Comparison of ENCODE assay signal across 1 cellular context in genomic region chr19:55259540-55260210, GRCh38.
TF ChIP-seq lines count a peak whose summit lies in the region.

No MANE protein-coding gene starts in this region.

TF ChIP-seq in K562, 482 proteins besides CTCF, POLR2A, EP300 and RAD21 (continued from another document and continues in another):
- no peak for TF ChIP-seq HOXB6 (CRISPR knock-in tag; IDR thresholded peaks at IDR 0.05; ENCODE audit: borderline replicate concordance)
- TF ChIP-seq CREBBP (IDR thresholded peaks at IDR 0.05; ENCODE audit: low read depth, low read length) = no peak
- TF ChIP-seq ZNF780A (CRISPR knock-in tag; IDR thresholded peaks at IDR 0.05) = no peak
- no peak for TF ChIP-seq HOMEZ (CRISPR knock-in tag; IDR thresholded peaks at IDR 0.05)
- no peak for TF ChIP-seq XRCC4 (IDR thresholded peaks at IDR 0.05; ENCODE audit: extremely low read depth, insufficient read depth, insufficient read length)
- no peak for TF ChIP-seq ZFP30 (CRISPR knock-in tag; IDR thresholded peaks at IDR 0.05; ENCODE audit: borderline replicate concordance)
- no peak for TF ChIP-seq DMBX1 (CRISPR knock-in tag; IDR thresholded peaks at IDR 0.05; ENCODE audit: borderline replicate concordance)
- TF ChIP-seq SMAD4 (CRISPR knock-in tag; conservative IDR thresholded peaks at IDR 0.05) = no peak
- TF ChIP-seq ETS2 (tag; IDR thresholded peaks at IDR 0.05; ENCODE audit: borderline replicate concordance, poor library complexity, severe bottlenecking) = no peak
- TF ChIP-seq SUPT5H (IDR thresholded peaks at IDR 0.05) = peak; percentile 79
- no peak for TF ChIP-seq CHD7 (IDR thresholded peaks at IDR 0.05; ENCODE audit: low read depth, low read length)
- 0 out of 2 replicates have a peak, but pooled peaks have one; percentile 50 for TF ChIP-seq HNRNPUL1 (IDR thresholded peaks at IDR 0.05; ENCODE audit: low read length)
- no peak for TF ChIP-seq ZNF354B (CRISPR knock-in tag; IDR thresholded peaks at IDR 0.05)
- TF ChIP-seq TAF1 (IDR thresholded peaks at IDR 0.05; ENCODE audit: control insufficient read depth, extremely low read depth, insufficient read depth, low read length, severe bottlenecking) = no peak
- TF ChIP-seq MNT (conservative IDR thresholded peaks at IDR 0.05) = no peak
- TF ChIP-seq CBFA2T3 (IDR thresholded peaks at IDR 0.05) = no peak
- TF ChIP-seq THAP7 (CRISPR knock-in tag; IDR thresholded peaks at IDR 0.05) = no peak
- no peak for TF ChIP-seq MYC (IDR thresholded peaks at IDR 0.05; ENCODE audit: low read depth, low read length)
- no peak for TF ChIP-seq MYC (CRISPR knock-in tag; IDR thresholded peaks at IDR 0.05; ENCODE audit: borderline replicate concordance, low read depth)
- TF ChIP-seq GTF2B (IDR thresholded peaks at IDR 0.05; ENCODE audit: extremely low read depth, insufficient read length) = no peak
- no peak for TF ChIP-seq ESRRB (CRISPR knock-in tag; IDR thresholded peaks at IDR 0.05; ENCODE audit: borderline replicate concordance)
- TF ChIP-seq ZNF551 (CRISPR knock-in tag; IDR thresholded peaks at IDR 0.05) = no peak
- TF ChIP-seq TRIM24 (IDR thresholded peaks at IDR 0.05) = no peak
- TF ChIP-seq HDAC3 (IDR thresholded peaks at IDR 0.05; ENCODE audit: borderline replicate concordance, partially characterized antibody) = no peak
- TF ChIP-seq NFATC3 (IDR thresholded peaks at IDR 0.05) = 0 out of 2 replicates have a peak, but pooled peaks have one; percentile 63
- TF ChIP-seq ZNF347 (CRISPR knock-in tag; IDR thresholded peaks at IDR 0.05; ENCODE audit: low read depth) = no peak
- no peak for TF ChIP-seq ZNF507 (tag; conservative IDR thresholded peaks at IDR 0.05)
- TF ChIP-seq ATF4 (CRISPR knock-in tag; IDR thresholded peaks at IDR 0.05) = no peak
- no peak for TF ChIP-seq ZNF232 (CRISPR knock-in tag; IDR thresholded peaks at IDR 0.05)
- TF ChIP-seq CXXC5 (CRISPR knock-in tag; IDR thresholded peaks at IDR 0.05) = no peak
- no peak for TF ChIP-seq KDM2B (CRISPR knock-in tag; IDR thresholded peaks at IDR 0.05)
- 0 out of 2 replicates have a peak, but pooled peaks have one; percentile 41 for TF ChIP-seq ZZZ3 (IDR thresholded peaks at IDR 0.05)
- no peak for TF ChIP-seq ZNF655 (CRISPR knock-in tag; IDR thresholded peaks at IDR 0.05)
- TF ChIP-seq MBD2 (IDR thresholded peaks at IDR 0.05; ENCODE audit: borderline replicate concordance, low read depth) = no peak
- TF ChIP-seq ZNF644 (tag; IDR thresholded peaks at IDR 0.05; ENCODE audit: low read depth) = no peak; the same call in 1 of the 2 replicates
- no peak for TF ChIP-seq KLF13 (tag; IDR thresholded peaks at IDR 0.05; ENCODE audit: borderline replicate concordance, low read depth)
- no peak for TF ChIP-seq STAT6 (CRISPR knock-in tag; IDR thresholded peaks at IDR 0.05)
- TF ChIP-seq PPARD (CRISPR knock-in tag; IDR thresholded peaks at IDR 0.05) = no peak
- no peak for TF ChIP-seq PML (IDR thresholded peaks at IDR 0.05; ENCODE audit: low read length)
- TF ChIP-seq CREM (IDR thresholded peaks at IDR 0.05; ENCODE audit: low read depth) = no peak
- TF ChIP-seq ADNP (tag; IDR thresholded peaks at IDR 0.05) = no peak
- no peak for TF ChIP-seq NONO (IDR thresholded peaks at IDR 0.05; ENCODE audit: low read depth in 2 of 2, low read length in 1 of 2)
